10 cellular contexts compared by ENCODE assay signal in the genomic region with DNA sequence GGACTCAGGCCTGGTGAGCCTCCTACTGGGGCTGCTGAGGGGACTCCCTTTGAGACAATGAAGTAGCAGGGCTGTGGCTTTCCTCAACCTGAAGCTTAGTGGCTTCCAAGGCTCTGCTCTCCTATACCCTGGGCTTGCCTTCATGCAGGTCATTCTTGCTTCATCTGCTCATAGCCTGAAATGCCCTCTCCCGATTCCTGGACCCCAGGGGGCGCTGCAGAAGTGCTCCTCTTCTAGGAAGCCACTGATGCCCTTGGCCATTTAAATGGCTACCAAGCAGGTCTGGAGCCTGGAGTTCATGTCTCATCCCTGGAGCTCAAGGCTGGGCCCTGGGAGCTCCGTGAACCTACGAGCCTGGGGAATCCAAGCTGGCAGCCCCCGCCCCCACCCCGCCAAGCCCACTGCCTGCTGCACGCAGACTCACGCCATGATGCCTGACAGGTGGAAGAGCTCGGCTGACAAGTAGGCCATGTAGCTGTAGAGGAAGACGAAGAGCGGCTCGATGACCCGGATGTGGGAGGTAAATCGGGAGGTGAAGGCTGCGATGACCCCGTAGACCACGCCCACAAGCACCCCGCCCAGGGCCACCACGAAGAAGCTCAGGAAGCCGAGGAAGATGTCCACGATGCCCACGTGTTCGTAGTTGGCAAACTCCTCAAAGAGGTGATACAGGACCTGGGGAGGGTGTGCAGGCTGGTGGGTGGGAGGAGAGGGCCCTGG. TPM values are rescaled to one million over a fixed set of nuclear protein-coding genes. Genes with fewer than 3 reads are reported as not detected.
DNase-seq lines count a peak whose midpoint lies in the region; ATAC-seq and TF ChIP-seq lines count a peak whose summit lies in the region.
"Had no signal": no experiment of that assay in that cellular context is flagged by ENCODE, and none has a peak within 500 bp of the region (broad histone marks: within the 10 kb centered on the region; RNA-seq: fewer than 3 reads in every experiment).

No MANE protein-coding gene starts in this region.

- no peak for TF ChIP-seq POLR2A in ovary (IDR thresholded peaks at IDR 0.05)
- no peak for TF ChIP-seq POLR2A in adrenal gland (IDR thresholded peaks at IDR 0.05)

- H3K36me3 ChIP-seq in PC-3 (ENCODE audit: low read depth, low read length) (peaks cover 12% of the 10 kb centered on the region), ovary (no peaks in the 10 kb centered on the region), adrenal gland (replicated peaks in 1 of 2) (peaks cover 0 to 6% of the 10 kb centered on the region in 2 donors)

- H3F3A ChIP-seq in PC-3 (ENCODE audit: low read length, unreplicated experiment), result peaks cover 4% of the 10 kb centered on the region

- H4K20me1 ChIP-seq in PC-3 (ENCODE audit: low read length), result no peaks in the 10 kb centered on the region

- peaks cover 33% of the 10 kb centered on the region for H3K4me1 ChIP-seq in PC-3 (ENCODE audit: insufficient read depth, low read length)
- H3K4me1 ChIP-seq in ovary (ENCODE audit: insufficient read depth), result peaks cover 10% of the 10 kb centered on the region
- peaks cover 14 to 22% of the 10 kb centered on the region in 2 donors for H3K4me1 ChIP-seq in adrenal gland (replicated peaks in 1 of 2)

- BruUV-seq in PC-3 (replicated peaks; lab: Mats Ljungman, UMichigan), result no TSS peak

- H2AFZ ChIP-seq in PC-3 (ENCODE audit: low read length), result no peak overlapping the region

- no peak for TF ChIP-seq EP300 in ovary (IDR thresholded peaks at IDR 0.05)

- H3K4me2 ChIP-seq in PC-3 (ENCODE audit: low read length), result no peak overlapping the region
- H3K4me2 ChIP-seq: KMS-11 had no signal

- intact Hi-C loops in PC-3 (cut with micrococcal nuclease) (no loop called here), ovary (cut with DNase I) (loop anchor here in 3 of 4 donors (10.0 kb wide), 1 partner anchor 286 kb away; a partner anchor contains a TSS), adrenal gland (cut with DNase I) (loop anchor here in 1 of 2 donors (10.0 kb wide), 1 partner anchor 86 kb away; no protein-coding TSS in a partner anchor)

- peaks cover 20% of the 10 kb centered on the region; the same call in 1 of the 2 replicates for H3K79me2 ChIP-seq in PC-3 (ENCODE audit: low read length)

- H3K27me3 ChIP-seq in PC-3 (ENCODE audit: low read length), result no peaks in the 10 kb centered on the region
- H3K27me3 ChIP-seq in ovary, result no peaks in the 10 kb centered on the region
- no peaks in the 10 kb centered on the region for H3K27me3 ChIP-seq in adrenal gland

- ATAC-seq in PC-3 (no peak), HG03280 (IDR thresholded peaks at IDR 0.05; ENCODE audit: unreplicated experiment) (no peak)

- WGBS in ovary, 3 donors, result 88 to 91% (median 89%) methylated on average over 23 of the region's 23 CpGs
- whole genome bisulfite sequencing in adrenal gland, 4 donors, result 90 to 96% (median 95%) methylated on average over 21 to 23 of the region's 23 CpGs

- peak; percentile 67 for TF ChIP-seq CTCF in PC-3 (conservative IDR thresholded peaks at IDR 0.05; ENCODE audit: low read depth, low read length)
- peak; percentile 7 for TF ChIP-seq CTCF in epithelial cell of esophagus (IDR thresholded peaks at IDR 0.05; ENCODE audit: insufficient read depth, low read depth, low read length, missing control alignments)
- TF ChIP-seq CTCF in ovary (IDR thresholded peaks at IDR 0.05), result no peak
- TF ChIP-seq CTCF in adrenal gland (IDR thresholded peaks at IDR 0.05), result peak in 1 of 6 experiments; percentile 18

- H3K27ac ChIP-seq in PC-3 (ENCODE audit: low read length), result no peak overlapping the region
- H3K27ac ChIP-seq in ovary, result no peak overlapping the region
- no peak overlapping the region for H3K27ac ChIP-seq in adrenal gland
- H3K27ac ChIP-seq: KMS-11 had no signal

- POLR2A ChIA-PET in PC-3 (lab: Charles Lee; ENCODE audit: unreplicated experiment), result no interaction called here

- H3K9ac ChIP-seq in PC-3 (ENCODE audit: low read length), result no peak overlapping the region
- H3K9ac ChIP-seq: KMS-11 had no signal

- no peak overlapping the region for H3K4me3 ChIP-seq in PC-3 (ENCODE audit: low read length)
- H3K4me3 ChIP-seq in epithelial cell of esophagus (ENCODE audit: low read length), result no peak overlapping the region
- no peak overlapping the region for H3K4me3 ChIP-seq in ovary
- H3K4me3 ChIP-seq in adrenal gland, result no peak overlapping the region

- H3K9me3 ChIP-seq in PC-3 (ENCODE audit: low read length), result no peaks in the 10 kb centered on the region
- H3K9me3 ChIP-seq in ovary, result no peaks in the 10 kb centered on the region
- no peaks in the 10 kb centered on the region for H3K9me3 ChIP-seq in adrenal gland (replicated peaks in 1 of 3)

- H3K9me2 ChIP-seq in PC-3 (replicated peaks; ENCODE audit: low read length), result no peaks in the 10 kb centered on the region

- CTCF ChIA-PET in PC-3 (lab: Charles Lee), result interaction anchor here (0.6 kb wide), 1 partner anchor 35 kb away, joined by 3 read pairs; no protein-coding TSS in a partner anchor

- peak; percentile 18 for DNase-seq in stimulated activated CD4-positive, alpha-beta T cell treated with anti-CD3 and anti-CD28 coated beads, Interleukin-12 subunit alpha, Interleukin-12 subunit beta, amount 100 ng/mL, for 4 hours
- DNase-seq in stimulated activated CD4-positive, alpha-beta T cell treated with anti-CD3 and anti-CD28 coated beads, Interleukin-4, amount 100 ng/mL, for 4 hours, result no peak
- DNase-seq in PC-3, result peak; percentile 61
- DNase-seq in epithelial cell of esophagus (ENCODE audit: low read depth), result peak; percentile 43
- no peak for DNase-seq in ovary
- DNase-seq in adrenal gland, result no peak
- DNase-seq in NCI-H2227 treated with DMSO at 0.1 percent for 48 hours (lab: John Stamatoyannopoulos, UW), result no peak
- DNase-seq: activated gamma-delta T cell treated with Interleukin-2 at 50 U/mL for 16 hours had no signal

RNA-seq across cellular contexts. Expression of a gene that starts 45.7 kb away (rescaled TPM):
- total RNA-seq in PC-3 (2014; rRNA removed), result 25.2 and 26.4 TPM in 2 replicates
- total RNA-seq in ovary, result 10 to 100 TPM in 5 of 7 donors, 1 to 10 TPM in 2; 8.6 to 33.7 (median 14.8) TPM
- 10 to 100 TPM; 10.6 to 22.0 TPM for polyA plus RNA-seq in ovary
- total RNA-seq in adrenal gland, result 10 to 100 TPM; 12.6 to 44.0 (median 28.4) TPM
- 10 to 100 TPM; 16.3 to 49.0 (median 30.0) TPM for polyA plus RNA-seq in adrenal gland

Comparison
In these comparisons a context has a peak if more than half of its experiments do, and no peak if none do; other contexts are left out.
1. DNase-seq: peak in stimulated activated CD4-positive, alpha-beta T cell treated with anti-CD3 and anti-CD28 coated beads, Interleukin-12 subunit alpha, Interleukin-12 subunit beta, amount 100 ng/mL, for 4 hours (single experiment), PC-3 (single experiment) and epithelial cell of esophagus (single experiment); none in stimulated activated CD4-positive, alpha-beta T cell treated with anti-CD3 and anti-CD28 coated beads, Interleukin-4, amount 100 ng/mL, for 4 hours (0 of 2), ovary (0 of 5), adrenal gland (0 of 7) and NCI-H2227 treated with DMSO at 0.1 percent for 48 hours (single experiment).
2. CTCF ChIP-seq: peak in PC-3 (single experiment) and epithelial cell of esophagus (single experiment); none in ovary (0 of 3).